In genomic region chr10:70158113-70158512, GRCh38 we compare ENCODE assay signal across 22 cellular contexts. TPM values are rescaled to one million over a fixed set of nuclear protein-coding genes. Genes with fewer than 3 reads are reported as not detected.
DNase-seq lines count a peak whose midpoint lies in the region; ATAC-seq and TF ChIP-seq lines count a peak whose summit lies in the region.
"Had no signal": no experiment of that assay in that cellular context is flagged by ENCODE, and none has a peak within 500 bp of the region (broad histone marks: within the 10 kb centered on the region; RNA-seq: fewer than 3 reads in every experiment).

No MANE protein-coding gene starts in this region.

- no peak overlapping the region for H3K4me3 Mint-ChIP-seq in activated T-cell treated with anti-CD3 and anti-CD28 coated beads, Interleukin-2, amount 50 U/mL, for 24 hours
- H3K4me3 Mint-ChIP-seq: CD8-positive, alpha-beta memory T cell had no signal

- no peak for DNase-seq in activated T-cell treated with anti-CD3 and anti-CD28 coated beads, Interleukin-2, amount 50 U/mL, for 24 hours
- DNase-seq in activated T-cell treated with anti-CD3 and anti-CD28 coated beads for 4 hours (no peak), fibroblast of mammary gland (ENCODE audit: low read depth) (peak; percentile 69), left ventricle myocardium superior (no peak), 8988T (no peak), cortex of kidney (lab: John Stamatoyannopoulos, UW) (no peak)
- no peak for DNase-seq in central memory CD4-positive, alpha-beta T cell
- DNase-seq: Calu3; CD8-positive, alpha-beta memory T cell; DMS153; IMR-90; MV-4-11; NCI-H1105 treated with DMSO at 0.1 percent for 48 hours; NCI-H2029 treated with DMSO at 0.1 percent for 48 hours; NCI-H345; NCI-H774; NK-92 treated with Interleukin-12 subunit alpha and Interleukin-12 subunit beta, amount 100 ng/mL, for 24 hours; Peyer's patch had no signal

- no peaks in the 10 kb centered on the region for H3K9me3 ChIP-seq in subcutaneous abdominal adipose tissue (ENCODE audit: control insufficient read depth in 5 of 5, low read length in 5 of 5)
- H3K9me3 ChIP-seq: Peyer's patch, SJSA1 had no signal

- TF ChIP-seq CTCF in fibroblast of mammary gland (conservative IDR thresholded peaks at IDR 0.05; ENCODE audit: control insufficient read depth, insufficient read depth, low read depth, low read length) = no peak

- peaks cover 42 to 69% (median 49%) of the 10 kb centered on the region in 5 donors for H3K36me3 ChIP-seq in subcutaneous abdominal adipose tissue (ENCODE audit: control insufficient read depth in 5 of 5, insufficient read depth in 5 of 5, low read length in 5 of 5)

- ATAC-seq in left ventricle myocardium superior = peak; percentile 74

- H3K4me1 Mint-ChIP-seq in activated T-cell treated with anti-CD3 and anti-CD28 coated beads, Interleukin-2, amount 50 U/mL, for 24 hours (ENCODE audit: low read depth) = peaks cover 50% of the 10 kb centered on the region

- H3K36me3 Mint-ChIP-seq in activated T-cell treated with anti-CD3 and anti-CD28 coated beads, Interleukin-2, amount 50 U/mL, for 24 hours (ENCODE audit: low read depth) = peaks cover 93% of the 10 kb centered on the region

- H3K4me3 ChIP-seq in fibroblast of mammary gland (ENCODE audit: control insufficient read depth, low read depth, low read length) (no peak overlapping the region), subcutaneous abdominal adipose tissue (ENCODE audit: low read depth in 1 of 5, low read length in 5 of 5) (no peak overlapping the region)
- H3K4me3 ChIP-seq: Peyer's patch, SJSA1 had no signal

- peaks cover 0 to 49% (median 30%) of the 10 kb centered on the region in 5 donors for H3K4me1 ChIP-seq in subcutaneous abdominal adipose tissue (ENCODE audit: control insufficient read depth in 5 of 5, insufficient read depth in 5 of 5, low read length in 5 of 5)

- intact Hi-C loops in left ventricle myocardium superior (cut with micrococcal nuclease) = no loop called here

- no peaks in the 10 kb centered on the region for H3K27me3 Mint-ChIP-seq in activated T-cell treated with anti-CD3 and anti-CD28 coated beads, Interleukin-2, amount 50 U/mL, for 24 hours
- H3K27me3 Mint-ChIP-seq: CD8-positive, alpha-beta memory T cell had no signal

- no peaks in the 10 kb centered on the region for H3K27me3 ChIP-seq in subcutaneous abdominal adipose tissue (ENCODE audit: control insufficient read depth in 5 of 5, insufficient read depth in 4 of 5, low read length in 5 of 5)
- H3K27me3 ChIP-seq: Peyer's patch had no signal

- peak overlapping the region; percentile 29 for H3K27ac Mint-ChIP-seq in activated T-cell treated with anti-CD3 and anti-CD28 coated beads, Interleukin-2, amount 50 U/mL, for 24 hours

- H3K9ac ChIP-seq in subcutaneous abdominal adipose tissue (ENCODE audit: low read length in 5 of 5) = peak overlapping the region in 3 of 5 donors; percentile 18 to 56 (median 36)

- no peaks in the 10 kb centered on the region for H3K9me3 Mint-ChIP-seq in activated T-cell treated with anti-CD3 and anti-CD28 coated beads, Interleukin-2, amount 50 U/mL, for 24 hours
- H3K9me3 Mint-ChIP-seq: CD8-positive, alpha-beta memory T cell had no signal

- H3K27ac ChIP-seq in subcutaneous abdominal adipose tissue (ENCODE audit: low read depth, low read length) = peak overlapping the region; percentile 77
- H3K27ac ChIP-seq: 22Rv1, C4-2B, Peyer's patch, SJSA1 had no signal

RNA-seq across cellular contexts. Expression of gene TYSND1, which starts 11.6 kb away (rescaled TPM):
- 6.6 TPM for total RNA-seq in left ventricle myocardium superior

RNA-seq across cellular contexts. Expression of gene SAR1A, which starts 12.2 kb away (rescaled TPM):
- total RNA-seq in left ventricle myocardium superior = 88.1 TPM

RNA-seq across cellular contexts. Expression of gene AIFM2, which starts 25.5 kb away (rescaled TPM):
- total RNA-seq in left ventricle myocardium superior = 16.3 TPM
